8 cellular contexts compared by ENCODE assay signal in the genomic region with DNA sequence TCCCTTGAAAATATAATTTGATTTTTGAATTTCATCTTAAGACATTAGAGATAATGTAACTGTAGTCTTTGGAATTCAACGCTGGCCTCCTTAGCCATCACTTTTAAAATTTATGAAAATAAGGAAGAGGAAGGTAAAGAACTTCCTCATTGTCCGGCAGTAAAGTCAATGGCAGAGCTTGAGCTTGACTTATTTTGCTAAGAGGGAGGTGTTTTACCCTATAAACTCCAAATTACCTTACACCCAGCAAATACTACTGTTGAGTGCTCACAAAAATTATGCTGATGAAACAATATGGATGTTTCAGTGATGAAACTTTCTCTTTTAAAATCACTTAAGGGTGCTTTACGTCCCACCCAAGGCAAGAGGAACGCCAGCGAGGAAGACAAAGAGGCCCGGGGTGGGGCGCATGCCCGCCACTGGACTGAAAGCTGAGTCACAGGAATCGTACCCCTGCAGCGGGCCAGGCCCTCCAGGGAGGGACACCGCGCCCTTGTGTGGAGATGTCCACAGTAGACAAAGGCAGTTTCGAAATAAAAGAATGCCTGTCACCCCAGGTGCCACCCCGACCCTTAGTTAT. TPM values are rescaled to one million over a fixed set of nuclear protein-coding genes. Genes with fewer than 3 reads are reported as not detected.
DNase-seq lines count a peak whose midpoint lies in the region; ATAC-seq and TF ChIP-seq lines count a peak whose summit lies in the region.

No MANE protein-coding gene starts in this region.

- 0 to 6% methylated on average over 12 to 13 of the region's 14 CpGs for WGBS in ectodermal cell, 2 experiments

- H3K27ac ChIP-seq in VCaP (peak overlapping the region; percentile 84; the same call in 1 of the 2 replicates), ectodermal cell (ENCODE audit: insufficient read depth, low read depth, low read length, poor library complexity, severe bottlenecking) (peak overlapping the region; percentile 90), lower lobe of right lung (peak overlapping the region; percentile 98)

- H3K9me3 ChIP-seq in ectodermal cell (ENCODE audit: control insufficient read depth, low read length): no peaks in the 10 kb centered on the region
- H3K9me3 ChIP-seq in lower lobe of right lung: no peaks in the 10 kb centered on the region

- DNase-seq in D341Med (ENCODE audit: low spot score) (peak; percentile 24), lower lobe of right lung (peak; percentile 83), GM20000 (ENCODE audit: low spot score) (no peak)
- DNase-seq in Jurkat, Clone E6-1 (ENCODE audit: low read depth, low spot score): no peak

- no peaks in the 10 kb centered on the region for H3K9me3 Mint-ChIP-seq in stimulated activated naive CD8-positive, alpha-beta T cell treated with anti-CD3 and anti-CD28 coated beads, Interleukin-15, Interleukin-2, amounts not matched to agents 100 ng/mL and 50 ng/mL, for 24 hours

- intact Hi-C loops in lower lobe of right lung (cut with DNase I): no loop called here

- TF ChIP-seq CTCF in VCaP (conservative IDR thresholded peaks at IDR 0.05) (no peak), lower lobe of right lung (IDR thresholded peaks at IDR 0.05) (no peak), GM20000 (IDR thresholded peaks at IDR 0.05; ENCODE audit: extremely low read depth, missing control alignments) (no peak)

- peak overlapping the region; percentile 94 for H3K4me3 Mint-ChIP-seq in stimulated activated naive CD8-positive, alpha-beta T cell treated with anti-CD3 and anti-CD28 coated beads, Interleukin-15, Interleukin-2, amounts not matched to agents 100 ng/mL and 50 ng/mL, for 24 hours

- H3K36me3 ChIP-seq in ectodermal cell (ENCODE audit: control insufficient read depth, insufficient read depth, low read length): no peaks in the 10 kb centered on the region
- peaks cover 6% of the 10 kb centered on the region for H3K36me3 ChIP-seq in lower lobe of right lung

- peak; percentile 73 to 80 for ATAC-seq in lower lobe of right lung
- ATAC-seq in GM18511 (IDR thresholded peaks at IDR 0.05; ENCODE audit: unreplicated experiment): no peak

- peak overlapping the region; percentile 94 for H3K27ac Mint-ChIP-seq in stimulated activated naive CD8-positive, alpha-beta T cell treated with anti-CD3 and anti-CD28 coated beads, Interleukin-15, Interleukin-2, amounts not matched to agents 100 ng/mL and 50 ng/mL, for 24 hours

- no peaks in the 10 kb centered on the region for H3K4me1 ChIP-seq in ectodermal cell (ENCODE audit: control insufficient read depth, insufficient read depth, low read length)
- peaks cover 17% of the 10 kb centered on the region for H3K4me1 ChIP-seq in lower lobe of right lung

- H3K4me3 ChIP-seq in Jurkat, Clone E6-1 (ENCODE audit: low read length): peak overlapping the region; percentile 79
- H3K4me3 ChIP-seq in ectodermal cell (ENCODE audit: insufficient read depth, low read depth, low read length) (peak overlapping the region; percentile 83), lower lobe of right lung (peak overlapping the region; percentile 76)

- H3K27me3 ChIP-seq in ectodermal cell (ENCODE audit: control insufficient read depth, insufficient read depth, low read length, poor library complexity, severe bottlenecking) (no peaks in the 10 kb centered on the region), lower lobe of right lung (ENCODE audit: low read depth) (no peaks in the 10 kb centered on the region)

- H3K36me3 Mint-ChIP-seq in stimulated activated naive CD8-positive, alpha-beta T cell treated with anti-CD3 and anti-CD28 coated beads, Interleukin-15, Interleukin-2, amounts not matched to agents 100 ng/mL and 50 ng/mL, for 24 hours (ENCODE audit: low read depth): peaks cover 38% of the 10 kb centered on the region

- peaks cover 48% of the 10 kb centered on the region for H3K4me1 Mint-ChIP-seq in stimulated activated naive CD8-positive, alpha-beta T cell treated with anti-CD3 and anti-CD28 coated beads, Interleukin-15, Interleukin-2, amounts not matched to agents 100 ng/mL and 50 ng/mL, for 24 hours (ENCODE audit: low read depth)

- no peaks in the 10 kb centered on the region for H3K27me3 Mint-ChIP-seq in stimulated activated naive CD8-positive, alpha-beta T cell treated with anti-CD3 and anti-CD28 coated beads, Interleukin-15, Interleukin-2, amounts not matched to agents 100 ng/mL and 50 ng/mL, for 24 hours

RNA-seq across cellular contexts. Expression of gene TMSB4X, which starts 0.6 kb away (rescaled TPM):
- 7,566 TPM for polyA plus RNA-seq in Jurkat, Clone E6-1 (2012; ENCODE audit: insufficient read depth, insufficient read length)
- polyA plus RNA-seq in ectodermal cell (2013, experiment 1 of 4): 1,651 TPM
- polyA plus RNA-seq in ectodermal cell (2013, experiment 2 of 4): 1,489 TPM
- 1,632 TPM for polyA plus RNA-seq in ectodermal cell (2013, experiment 3 of 4)
- polyA plus RNA-seq in ectodermal cell (2013, experiment 4 of 4): 1,810 TPM
- total RNA-seq in lower lobe of right lung: 4,922 TPM

Comparison
In these comparisons a context has a peak if more than half of its experiments do, and no peak if none do; other contexts are left out.
1. DNase-seq: peak in D341Med (single experiment) and lower lobe of right lung (single experiment); none in Jurkat, Clone E6-1 (single experiment) and GM20000 (single experiment).
2. Peak in every context shown above with its lines, with median percentiles within 50 percentile points of each other: H3K4me3 ChIP-seq and H3K27ac ChIP-seq.